Comparison of ENCODE assay signal across 8 cellular contexts in the genomic region with DNA sequence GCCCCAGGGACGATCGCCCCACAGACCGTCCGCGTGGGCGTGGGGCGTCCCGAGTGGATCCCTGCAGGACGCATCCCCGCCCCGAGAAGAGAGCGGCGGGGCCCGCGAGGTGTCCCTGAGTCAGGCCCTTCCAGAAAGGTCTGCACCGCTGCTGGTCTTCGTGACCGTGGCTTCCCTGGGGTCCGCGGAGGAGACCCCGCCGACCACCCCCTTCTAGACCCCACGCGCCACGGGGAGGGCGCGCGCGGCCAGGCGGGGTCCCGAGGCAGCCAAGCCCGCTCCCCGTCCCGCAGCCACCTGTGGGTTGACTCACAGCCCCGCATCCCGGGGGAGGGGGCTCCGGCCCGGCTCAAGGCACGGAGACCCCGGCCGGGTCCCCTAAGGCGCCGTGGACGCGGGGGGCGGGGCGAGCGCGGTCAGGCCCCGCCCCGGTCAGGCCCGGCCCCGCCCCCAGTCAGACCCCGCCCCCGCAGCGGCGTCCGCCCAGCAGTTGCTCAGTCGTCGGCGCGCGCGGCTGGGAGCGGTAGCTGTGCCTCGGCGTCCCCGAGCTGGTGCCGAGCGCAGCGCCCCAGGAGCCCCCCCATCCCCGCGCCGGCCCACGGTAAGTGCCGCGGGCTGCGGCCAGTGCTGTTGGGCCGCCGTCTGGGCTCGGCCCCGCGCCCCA. TPM values are rescaled to one million over a fixed set of nuclear protein-coding genes. Genes with fewer than 3 reads are reported as not detected.
DNase-seq lines count a peak whose midpoint lies in the region; ATAC-seq and TF ChIP-seq lines count a peak whose summit lies in the region.

A gene with protein sequence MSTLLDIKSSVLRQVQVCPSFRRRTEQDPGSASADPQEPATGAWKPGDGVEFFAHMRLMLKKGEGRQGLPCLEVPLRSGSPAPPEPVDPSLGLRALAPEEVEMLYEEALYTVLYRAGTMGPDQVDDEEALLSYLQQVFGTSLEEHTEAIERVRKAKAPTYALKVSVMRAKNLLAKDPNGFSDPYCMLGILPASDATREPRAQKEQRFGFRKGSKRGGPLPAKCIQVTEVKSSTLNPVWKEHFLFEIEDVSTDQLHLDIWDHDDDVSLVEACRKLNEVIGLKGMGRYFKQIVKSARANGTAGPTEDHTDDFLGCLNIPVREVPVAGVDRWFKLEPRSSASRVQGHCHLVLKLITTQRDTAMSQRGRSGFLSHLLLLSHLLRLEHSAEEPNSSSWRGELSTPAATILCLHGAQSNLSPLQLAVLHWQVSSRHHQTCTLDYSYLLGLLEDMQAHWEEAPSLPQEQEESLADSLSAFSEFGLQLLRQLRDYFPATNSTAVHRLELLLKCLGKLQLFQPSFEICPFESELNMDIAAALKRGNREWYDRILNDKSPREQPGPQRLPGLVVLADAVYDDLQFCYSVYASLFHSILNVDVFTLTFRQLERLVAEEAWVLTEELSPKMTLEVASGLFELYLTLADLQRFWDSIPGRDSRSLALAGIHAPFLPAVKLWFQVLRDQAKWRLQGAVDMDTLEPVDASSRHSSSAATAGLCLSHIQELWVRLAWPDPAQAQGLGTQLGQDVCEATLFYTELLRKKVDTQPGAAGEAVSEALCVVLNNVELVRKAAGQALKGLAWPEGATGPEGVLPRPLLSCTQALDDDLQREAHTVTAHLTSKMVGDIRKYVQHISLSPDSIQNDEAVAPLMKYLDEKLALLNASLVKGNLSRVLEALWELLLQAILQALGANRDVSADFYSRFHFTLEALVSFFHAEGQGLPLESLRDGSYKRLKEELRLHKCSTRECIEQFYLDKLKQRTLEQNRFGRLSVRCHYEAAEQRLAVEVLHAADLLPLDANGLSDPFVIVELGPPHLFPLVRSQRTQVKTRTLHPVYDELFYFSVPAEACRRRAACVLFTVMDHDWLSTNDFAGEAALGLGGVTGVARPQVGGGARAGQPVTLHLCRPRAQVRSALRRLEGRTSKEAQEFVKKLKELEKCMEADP (plus strand): TSS at position 497 of the 664 bp plus-strand sequence. CDS start 4,905 bp downstream, outside the sequence.

- H3K4me3 ChIP-seq in HUES64 (ENCODE audit: low read length), result peak within 1 kb of the TSS; percentile 51
- peak within 1 kb of the TSS; percentile 59 for H3K4me3 ChIP-seq in psoas muscle

- H3K27me3 ChIP-seq in HUES64 (ENCODE audit: insufficient read depth, low read length) (peaks cover 57% of the 10 kb centered on the region), psoas muscle (ENCODE audit: insufficient read depth in 3 of 3, low read length in 2 of 3) (peaks cover 0 to 30% (median 25%) of the 10 kb centered on the region in 3 donors)

- DNase-seq in AG08395 (ENCODE audit: low spot score), result peak; percentile 72
- DNase-seq in activated T-helper 1 cell treated with Interleukin-2 at 50 U/mL for 16 hours (ENCODE audit: low read depth), result peak; percentile 36
- DNase-seq in glutamatergic neuron, result peak; percentile 70
- peak; percentile 60 to 72 for DNase-seq in psoas muscle
- no peak for DNase-seq in GF-D8 (lab: John Stamatoyannopoulos, UW)
- no peak for DNase-seq in NOMO-1 (lab: John Stamatoyannopoulos, UW; ENCODE audit: unreplicated experiment in 2 of 2)

- H3K36me3 ChIP-seq in HUES64 (ENCODE audit: insufficient read depth, low read length), result no peaks in the 10 kb centered on the region
- H3K36me3 ChIP-seq in psoas muscle (ENCODE audit: insufficient read depth in 1 of 2, low read depth in 1 of 2), result no peaks in the 10 kb centered on the region

- H3K4me1 Mint-ChIP-seq in glutamatergic neuron (ENCODE audit: low read depth, unreplicated experiment), result peaks cover 2% of the 10 kb centered on the region

- WGBS in HUES64, result 7% methylated on average over 83 of the region's 83 CpGs
- 2 to 4% (median 2%) methylated on average over 36 to 83 of the region's 83 CpGs for WGBS in psoas muscle, 3 donors

- peaks cover 6% of the 10 kb centered on the region; the same call in 1 of the 2 replicates for H3K4me1 ChIP-seq in HUES64 (ENCODE audit: insufficient read depth, low read length)
- no peaks in the 10 kb centered on the region for H3K4me1 ChIP-seq in psoas muscle

- peak within 1 kb of the TSS; percentile 69; the same call in 1 of the 2 replicates for H3K9ac ChIP-seq in HUES64 (ENCODE audit: low read depth, low read length)

- no peaks in the 10 kb centered on the region for H3K9me3 ChIP-seq in HUES64 (ENCODE audit: insufficient read depth, low read depth, low read length)
- no peaks in the 10 kb centered on the region for H3K9me3 ChIP-seq in psoas muscle

- no peaks in the 10 kb centered on the region for H3K36me3 Mint-ChIP-seq in glutamatergic neuron (ENCODE audit: unreplicated experiment)

- H3K27me3 Mint-ChIP-seq in glutamatergic neuron (ENCODE audit: unreplicated experiment), result peaks cover 5% of the 10 kb centered on the region

- TF ChIP-seq CTCF in glutamatergic neuron (IDR thresholded peaks at IDR 0.05; ENCODE audit: partially characterized antibody, unreplicated experiment), result peak; percentile 13
- TF ChIP-seq CTCF in psoas muscle (IDR thresholded peaks at IDR 0.05), result no peak

- ATAC-seq in psoas muscle, result peak; percentile 64 to 80 (median 74)
- no peak for ATAC-seq in HG03378 (IDR thresholded peaks at IDR 0.05; ENCODE audit: unreplicated experiment)

- no peak within 1 kb of the TSS for H3K27ac Mint-ChIP-seq in glutamatergic neuron (ENCODE audit: unreplicated experiment)

- intact Hi-C loops in psoas muscle (cut with DNase I), result no loop called here

- peak within 1 kb of the TSS; percentile 52 for H3K4me3 Mint-ChIP-seq in glutamatergic neuron (ENCODE audit: unreplicated experiment)

- no peak within 1 kb of the TSS for H3K27ac ChIP-seq in HUES64 (ENCODE audit: low read depth, low read length)
- no peak within 1 kb of the TSS for H3K27ac ChIP-seq in psoas muscle

- peaks cover 4% of the 10 kb centered on the region for H3K9me3 Mint-ChIP-seq in glutamatergic neuron (ENCODE audit: unreplicated experiment)

RNA-seq across cellular contexts. Expression of the gene that starts here (rescaled TPM):
- polyA plus RNA-seq in HUES64 (2013, experiment 1 of 2), result 1.7 TPM
- polyA plus RNA-seq in HUES64 (2013, experiment 2 of 2), result 4.2 TPM
- total RNA-seq in glutamatergic neuron (ENCODE audit: unreplicated experiment) (26.7 TPM), psoas muscle (1 to 10 TPM in 3 of 4 donors, under 1 TPM in 1; 0.38 to 3.5 (median 1.9) TPM)
- polyA plus RNA-seq in psoas muscle, result 1 to 10 TPM in 1 of 3 donors, under 1 TPM in 2; 0.62 to 1.1 (median 0.79) TPM

Comparison
In these comparisons a context has a peak if more than half of its experiments do, and no peak if none do; other contexts are left out.
1. DNase-seq: peak in AG08395 (single experiment), activated T-helper 1 cell treated with Interleukin-2 at 50 U/mL for 16 hours (single experiment), glutamatergic neuron (single experiment) and psoas muscle (2 of 2); none in GF-D8 (single experiment) and NOMO-1 (0 of 2).